In genomic region chr17:64244165-64244564, GRCh38 we compare ENCODE assay signal across 24 cellular contexts. TPM values are rescaled to one million over a fixed set of nuclear protein-coding genes. Genes with fewer than 3 reads are reported as not detected.
DNase-seq lines count a peak whose midpoint lies in the region; FAIRE-seq and TF ChIP-seq lines count a peak whose summit lies in the region.
"Had no signal": no experiment of that assay in that cellular context is flagged by ENCODE, and none has a peak within 500 bp of the region (broad histone marks: within the 10 kb centered on the region; RNA-seq: fewer than 3 reads in every experiment).

No MANE protein-coding gene starts in this region.

- H3K27ac ChIP-seq in hepatocyte (peak overlapping the region; percentile 41), kidney (ENCODE audit: low read depth in 2 of 2, low read length in 2 of 2) (no peak overlapping the region)
- H3K27ac ChIP-seq: C4-2B, epithelial cell of prostate, HL-60, sigmoid colon had no signal

- H3K4me3 Mint-ChIP-seq in progenitor cell of endocrine pancreas (ENCODE audit: low read depth): no peak overlapping the region
- H3K4me3 Mint-ChIP-seq: activated CD8-positive, alpha-beta memory T cell treated with anti-CD3 and anti-CD28 coated beads, Interleukin-2, amount 10 ng/mL, durations not matched to agents 7 days and 5 days had no signal

- H3K9me3 ChIP-seq in hepatocyte (ENCODE audit: low read depth): no peaks in the 10 kb centered on the region
- no peaks in the 10 kb centered on the region for H3K9me3 ChIP-seq in kidney (ENCODE audit: control insufficient read depth in 1 of 2, low read length in 2 of 2)
- H3K9me3 ChIP-seq: MG63, ovary, sigmoid colon had no signal

- FAIRE-seq in kidney (lab: Jason Lieb, UNC): no peak
- FAIRE-seq: GM12878 had no signal

- no peak overlapping the region for H3K9ac ChIP-seq in kidney (ENCODE audit: low read length in 2 of 2)

- H3K9me3 Mint-ChIP-seq in progenitor cell of endocrine pancreas (ENCODE audit: low read depth): no peaks in the 10 kb centered on the region

- H3K36me3 ChIP-seq in hepatocyte (replicated peaks; ENCODE audit: insufficient read depth, low read depth) (no peaks in the 10 kb centered on the region), kidney (ENCODE audit: control insufficient read depth in 1 of 2, insufficient read depth in 2 of 2, low read length in 2 of 2) (no peaks in the 10 kb centered on the region)
- H3K36me3 ChIP-seq: MG63, ovary, sigmoid colon had no signal

- H3K36me3 Mint-ChIP-seq in progenitor cell of endocrine pancreas (ENCODE audit: insufficient read depth): no peaks in the 10 kb centered on the region
- H3K36me3 Mint-ChIP-seq: activated CD8-positive, alpha-beta memory T cell treated with anti-CD3 and anti-CD28 coated beads, Interleukin-2, amount 10 ng/mL, durations not matched to agents 7 days and 5 days had no signal

- H3K27me3 ChIP-seq in hepatocyte: no peaks in the 10 kb centered on the region
- H3K27me3 ChIP-seq: MG63, ovary, sigmoid colon had no signal

- intact Hi-C loops in kidney (cut with DNase I): no loop called here

- no peaks in the 10 kb centered on the region for H3K9me2 ChIP-seq in hepatocyte (replicated peaks; ENCODE audit: insufficient read depth)

- DNase-seq in ELF-1 (ENCODE audit: low read depth, low spot score) (peak; percentile 48), amniotic epithelial cell (ENCODE audit: low read depth) (peak; percentile 86), hepatocyte (ENCODE audit: low spot score) (no peak), progenitor cell of endocrine pancreas (ENCODE audit: low spot score, unreplicated experiment) (no peak), kidney (no peak), DMS 273 treated with DMSO at 0.1 percent for 48 hours (lab: John Stamatoyannopoulos, UW) (no peak), NCI-H1105 treated with DMSO at 0.1 percent for 48 hours (lab: John Stamatoyannopoulos, UW) (no peak), NCI-H187 (lab: John Stamatoyannopoulos, UW) (no peak)
- DNase-seq: activated CD4-positive, alpha-beta T cell treated with anti-CD3 and anti-CD28 coated beads for 4 hours; activated CD8-positive, alpha-beta memory T cell treated with anti-CD3 and anti-CD28 coated beads, Interleukin-2, amount 10 ng/mL, durations not matched to agents 7 days and 5 days; caudate nucleus; left ventricle myocardium superior; MG63; NCI-H1436; NCI-H2171; NCI-H69; ovary; Right ventricle myocardium superior; sigmoid colon; T-helper 1 cell had no signal

- H3K4me1 ChIP-seq in hepatocyte (ENCODE audit: insufficient read depth) (peaks cover 42% of the 10 kb centered on the region), kidney (ENCODE audit: control insufficient read depth in 1 of 2, insufficient read depth in 1 of 2, low read depth in 1 of 2, low read length in 2 of 2) (peaks cover 12 to 14% of the 10 kb centered on the region in 2 donors)

- peak overlapping the region; percentile 47 for H3K27ac Mint-ChIP-seq in progenitor cell of endocrine pancreas
- H3K27ac Mint-ChIP-seq: activated CD8-positive, alpha-beta memory T cell treated with anti-CD3 and anti-CD28 coated beads, Interleukin-2, amount 10 ng/mL, durations not matched to agents 7 days and 5 days had no signal

- peaks cover 37% of the 10 kb centered on the region for H3K4me1 Mint-ChIP-seq in progenitor cell of endocrine pancreas (ENCODE audit: low read depth)
- H3K4me1 Mint-ChIP-seq: activated CD8-positive, alpha-beta memory T cell treated with anti-CD3 and anti-CD28 coated beads, Interleukin-2, amount 10 ng/mL, durations not matched to agents 7 days and 5 days had no signal

- H3K79me2 ChIP-seq in hepatocyte: peaks cover 91% of the 10 kb centered on the region

- no peaks in the 10 kb centered on the region for H3K27me3 Mint-ChIP-seq in progenitor cell of endocrine pancreas
- H3K27me3 Mint-ChIP-seq: activated CD8-positive, alpha-beta memory T cell treated with anti-CD3 and anti-CD28 coated beads, Interleukin-2, amount 10 ng/mL, durations not matched to agents 7 days and 5 days had no signal

- H3K4me3 ChIP-seq in hepatocyte (no peak overlapping the region), kidney (ENCODE audit: low read length in 2 of 2) (no peak overlapping the region)
- H3K4me3 ChIP-seq: GM12878, MG63, ovary, sigmoid colon had no signal

- H2AFZ ChIP-seq in hepatocyte: no peak overlapping the region

- H3K4me2 ChIP-seq in hepatocyte: peak overlapping the region; percentile 28

- H4K20me1 ChIP-seq in hepatocyte (ENCODE audit: insufficient read depth, poor library complexity, severe bottlenecking): peaks cover 17% of the 10 kb centered on the region

- TF ChIP-seq CTCF in hepatocyte (IDR thresholded peaks at IDR 0.05; ENCODE audit: poor library complexity) (no peak), progenitor cell of endocrine pancreas (IDR thresholded peaks at IDR 0.05; ENCODE audit: unreplicated experiment) (no peak), kidney (IDR thresholded peaks at IDR 0.05; ENCODE audit: borderline replicate concordance, extremely low read depth, insufficient read depth) (no peak)

- 40% methylated on average over 5 of the region's 5 CpGs for WGBS in hepatocyte (ENCODE audit: low lambda C conversion rate, missing lambda C conversion rate)

RNA-seq across cellular contexts. Expression of gene TEX2, which starts 18.9 kb away (rescaled TPM):
- 37.4 and 37.7 TPM in 2 replicates for total RNA-seq in hepatocyte
- polyA plus RNA-seq in hepatocyte: 22.1 and 27.9 TPM in 2 replicates
- total RNA-seq in progenitor cell of endocrine pancreas: 30.2 and 31.5 TPM in 2 replicates
- 39.1 TPM for total RNA-seq in kidney
- 14.0 TPM for polyA plus RNA-seq in kidney (ENCODE audit: insufficient read depth, low read depth, low replicate concordance)

Comparison
In these comparisons a context has a peak if more than half of its experiments do, and no peak if none do; other contexts are left out.
1. DNase-seq: peak in ELF-1 (single experiment) and amniotic epithelial cell (single experiment); none in hepatocyte (single experiment), progenitor cell of endocrine pancreas (single experiment), kidney (single experiment), DMS 273 treated with DMSO at 0.1 percent for 48 hours (single experiment), NCI-H1105 treated with DMSO at 0.1 percent for 48 hours (single experiment) and NCI-H187 (0 of 2).